13 cellular contexts compared by ENCODE assay signal in genomic region chr9:124000161-124000783, GRCh38. TPM values are rescaled to one million over a fixed set of nuclear protein-coding genes. Genes with fewer than 3 reads are reported as not detected.
DNase-seq lines count a peak whose midpoint lies in the region; ATAC-seq and TF ChIP-seq lines count a peak whose summit lies in the region.
"Had no signal": no experiment of that assay in that cellular context is flagged by ENCODE, and none has a peak within 500 bp of the region (broad histone marks: within the 10 kb centered on the region; RNA-seq: fewer than 3 reads in every experiment).

No MANE protein-coding gene starts in this region.

- peak overlapping the region in 58 of 59 donors; percentile 6 to 66 (median 47) for H3K4me3 ChIP-seq in dorsolateral prefrontal cortex

- intact Hi-C loops in dorsolateral prefrontal cortex (cut with DNase I) = no loop called here

- H3K27me3 ChIP-seq in dorsolateral prefrontal cortex (peaks cover 0 to 72% (median 28%) of the 10 kb centered on the region in 45 donors), foreskin keratinocyte (peaks cover 93% of the 10 kb centered on the region)

- peak overlapping the region; percentile 71 for H3K4me3 Mint-ChIP-seq in T-helper 1 cell treated with Interleukin-12 subunit alpha and Interleukin-12 subunit beta and Interleukin-4 antibody, amounts not matched to agents 30 μg/mL and 1 μg/mL, for 36 hours

- no peak for ATAC-seq in foreskin keratinocyte
- no peak for ATAC-seq in GM21528 (IDR thresholded peaks at IDR 0.05; ENCODE audit: low FRiP score, unreplicated experiment)

- H3K9me3 Mint-ChIP-seq in T-helper 1 cell treated with Interleukin-12 subunit alpha and Interleukin-12 subunit beta and Interleukin-4 antibody, amounts not matched to agents 30 μg/mL and 1 μg/mL, for 36 hours = no peaks in the 10 kb centered on the region

- H3K27ac Mint-ChIP-seq in T-helper 1 cell treated with Interleukin-12 subunit alpha and Interleukin-12 subunit beta and Interleukin-4 antibody, amounts not matched to agents 30 μg/mL and 1 μg/mL, for 36 hours = peak overlapping the region; percentile 26

- DNase-seq in T-helper 1 cell (no peak), NCI-H748 treated with DMSO at 0.1 percent for 48 hours (lab: John Stamatoyannopoulos, UW) (peak; percentile 18), dorsolateral prefrontal cortex (no peak), retina (peak; percentile 58), foreskin keratinocyte (no peak), RKO (ENCODE audit: low spot score) (no peak)
- DNase-seq: BE2C; erythroblast; NCI-H226; stimulated activated naive CD4-positive, alpha-beta T cell had no signal

- H3K27me3 Mint-ChIP-seq in T-helper 1 cell treated with Interleukin-12 subunit alpha and Interleukin-12 subunit beta and Interleukin-4 antibody, amounts not matched to agents 30 μg/mL and 1 μg/mL, for 36 hours (ENCODE audit: low read depth) = peaks cover 93% of the 10 kb centered on the region

- no peaks in the 10 kb centered on the region for H3K4me1 ChIP-seq in foreskin keratinocyte
- H3K4me1 ChIP-seq: BE2C had no signal

- TF ChIP-seq CTCF in dorsolateral prefrontal cortex (IDR thresholded peaks at IDR 0.05 in 54 of 56, conservative IDR thresholded peaks at IDR 0.05 in 2 of 56; ENCODE audit: low read depth in 1 of 56, partially characterized antibody in 56 of 56) (no peak), foreskin keratinocyte (conservative IDR thresholded peaks at IDR 0.05) (no peak)

- H3K4me1 Mint-ChIP-seq in T-helper 1 cell treated with Interleukin-12 subunit alpha and Interleukin-12 subunit beta and Interleukin-4 antibody, amounts not matched to agents 30 μg/mL and 1 μg/mL, for 36 hours (ENCODE audit: low read depth) = peaks cover 32% of the 10 kb centered on the region

- H3K27ac ChIP-seq in dorsolateral prefrontal cortex = peak overlapping the region in 7 of 59 donors; percentile 17 to 65 (median 38)
- no peak overlapping the region for H3K27ac ChIP-seq in foreskin keratinocyte

- peaks cover 3% of the 10 kb centered on the region for H3K36me3 Mint-ChIP-seq in T-helper 1 cell treated with Interleukin-12 subunit alpha and Interleukin-12 subunit beta and Interleukin-4 antibody, amounts not matched to agents 30 μg/mL and 1 μg/mL, for 36 hours (ENCODE audit: low read depth)

RNA-seq across cellular contexts. Expression of gene LHX2, which starts 11.3 kb away (rescaled TPM):
- total RNA-seq in dorsolateral prefrontal cortex (100 to 1,000 TPM in 8 of 120 experiments, 10 to 100 TPM in 112; 23.2 to 211 (median 64.6) TPM), foreskin keratinocyte (not detected in 2 replicates)
- polyA plus RNA-seq in foreskin keratinocyte = not detected in 2 replicates
- total RNA-seq: T-helper 2 cell treated with Interferon-gamma antibody and Interleukin-4, amounts not matched to agents 100 ng/mL and 5 ng/mL, for 36 hours had no signal

Comparison
In these comparisons a context has a peak if more than half of its experiments do, and no peak if none do; other contexts are left out.
1. DNase-seq: peak in NCI-H748 treated with DMSO at 0.1 percent for 48 hours (single experiment) and retina (single experiment); none in T-helper 1 cell (0 of 5), dorsolateral prefrontal cortex (0 of 10), foreskin keratinocyte (0 of 2) and RKO (single experiment).
2. RNA of gene LHX2, which starts 11.3 kb away (total RNA-seq): 23.2 to 211 TPM in dorsolateral prefrontal cortex; not detected in foreskin keratinocyte; every median in the first group is over 10 times any median in the second.